ENCODE assay signal across 8 cellular contexts in genomic region chr2:75646090-75646582, GRCh38. TPM values are rescaled to one million over a fixed set of nuclear protein-coding genes. Genes with fewer than 3 reads are reported as not detected.
DNase-seq lines count a peak whose midpoint lies in the region; ATAC-seq and TF ChIP-seq lines count a peak whose summit lies in the region.

No MANE protein-coding gene starts in this region.

- H3K36me3 ChIP-seq in testis (ENCODE audit: low read depth, missing control alignments) = no peaks in the 10 kb centered on the region

- peaks cover 5% of the 10 kb centered on the region for H3K4me1 ChIP-seq in testis

- H3K36me3 Mint-ChIP-seq in activated CD8-positive, alpha-beta T cell treated with anti-CD3 and anti-CD28 coated beads, Interleukin-2, amount 10 ng/mL, durations not matched to agents 7 days and 5 days (ENCODE audit: low read depth) = peaks cover 25% of the 10 kb centered on the region

- H3K4me3 ChIP-seq in iPS-18c (ENCODE audit: insufficient read depth, low read depth, low read length) (peak overlapping the region; percentile 98), testis (peak overlapping the region; percentile 88 to 95)

- H3K27me3 ChIP-seq in testis = no peaks in the 10 kb centered on the region

- no peaks in the 10 kb centered on the region for H3K27me3 Mint-ChIP-seq in activated CD8-positive, alpha-beta T cell treated with anti-CD3 and anti-CD28 coated beads, Interleukin-2, amount 10 ng/mL, durations not matched to agents 7 days and 5 days (ENCODE audit: low read depth)

- H3K27ac ChIP-seq in C4-2B = peak overlapping the region; percentile 91
- H3K27ac ChIP-seq in testis = peak overlapping the region; percentile 80 to 82

- peak; percentile 2 for ATAC-seq in GM21825 (IDR thresholded peaks at IDR 0.05; ENCODE audit: unreplicated experiment)
- peak; percentile 1 for ATAC-seq in activated CD8-positive, alpha-beta T cell treated with anti-CD3 and anti-CD28 coated beads, Interleukin-2, amount 10 ng/mL, durations not matched to agents 7 days and 5 days

- H3K4me1 Mint-ChIP-seq in activated CD8-positive, alpha-beta T cell treated with anti-CD3 and anti-CD28 coated beads, Interleukin-2, amount 10 ng/mL, durations not matched to agents 7 days and 5 days (ENCODE audit: low read depth) = peaks cover 30% of the 10 kb centered on the region

- POLR2A ChIA-PET in activated CD8-positive, alpha-beta T cell treated with anti-CD3 and anti-CD28 coated beads, Interleukin-2, amount 10 ng/mL, durations not matched to agents 7 days and 5 days (lab: Charles Lee) = interaction anchor here (1.0 to 2.4 kb wide), 2 partner anchors 64 to 229 kb away, joined by 3 to 11 read pairs; partner anchors contain the start of gene GCFC2

- intact Hi-C loops in testis (cut with DNase I; ENCODE audit: low total_unique reads) = no loop called here

- WGBS in testis, 2 donors = 56% methylated on average over 9 of the region's 9 CpGs

- no peak for TF ChIP-seq POLR2A in testis (IDR thresholded peaks at IDR 0.05)

- H3K4me3 Mint-ChIP-seq in activated CD8-positive, alpha-beta T cell treated with anti-CD3 and anti-CD28 coated beads, Interleukin-2, amount 10 ng/mL, durations not matched to agents 7 days and 5 days = peak overlapping the region; percentile 93

- H3K9me3 ChIP-seq in iPS-18c (ENCODE audit: control insufficient read depth, insufficient read depth, low read length) (no peaks in the 10 kb centered on the region), testis (no peaks in the 10 kb centered on the region)

- no peak for DNase-seq in activated CD8-positive, alpha-beta T cell treated with anti-CD3 and anti-CD28 coated beads, Interleukin-2, amount 10 ng/mL, durations not matched to agents 7 days and 5 days
- no peak for DNase-seq in testis
- no peak for DNase-seq in NCI-H1105 treated with DMSO at 0.1 percent for 48 hours (lab: John Stamatoyannopoulos, UW)
- no peak for DNase-seq in GM19240 (ENCODE audit: insufficient read length, low spot score)
- no peak for DNase-seq in activated gamma-delta T cell treated with Interleukin-2 at 50 U/mL for 16 hours

- CTCF ChIA-PET in activated CD8-positive, alpha-beta T cell treated with anti-CD3 and anti-CD28 coated beads, Interleukin-2, amount 10 ng/mL, durations not matched to agents 7 days and 5 days (lab: Charles Lee) = interaction anchor here (1.0 to 3.8 kb wide), 8 partner anchors 9 to 954 kb away, joined by 3 to 28 read pairs (median 6); no protein-coding TSS in a partner anchor

- peak overlapping the region; percentile 92 for H3K27ac Mint-ChIP-seq in activated CD8-positive, alpha-beta T cell treated with anti-CD3 and anti-CD28 coated beads, Interleukin-2, amount 10 ng/mL, durations not matched to agents 7 days and 5 days

- no peaks in the 10 kb centered on the region for H3K9me3 Mint-ChIP-seq in activated CD8-positive, alpha-beta T cell treated with anti-CD3 and anti-CD28 coated beads, Interleukin-2, amount 10 ng/mL, durations not matched to agents 7 days and 5 days (ENCODE audit: insufficient read depth)

- TF ChIP-seq CTCF in C4-2B (conservative IDR thresholded peaks at IDR 0.05) = no peak
- no peak for TF ChIP-seq CTCF in testis (IDR thresholded peaks at IDR 0.05)

RNA-seq across cellular contexts. Expression of gene MRPL19, which starts 0.4 kb away (rescaled TPM):
- total RNA-seq in activated CD8-positive, alpha-beta T cell treated with anti-CD3 and anti-CD28 coated beads, Interleukin-2, amount 10 ng/mL, durations not matched to agents 7 days and 5 days = 10 to 100 TPM; 39.5 to 42.4 TPM
- total RNA-seq in testis = 10 to 100 TPM; 27.9 to 36.2 TPM
- 27.3 TPM for polyA plus RNA-seq in testis (ENCODE audit: insufficient read depth, low read depth, low replicate concordance)
